Comparison of ENCODE assay signal across 19 cellular contexts in genomic region chr2:168574856-168575630, GRCh38.
DNase-seq lines count a peak whose midpoint lies in the region; ATAC-seq and TF ChIP-seq lines count a peak whose summit lies in the region.
"Had no signal": no experiment of that assay in that cellular context is flagged by ENCODE, and none has a peak within 500 bp of the region (broad histone marks: within the 10 kb centered on the region; RNA-seq: fewer than 3 reads in every experiment).

No MANE protein-coding gene starts in this region.

- H3K27me3 ChIP-seq in RWPE2 (ENCODE audit: insufficient read depth, poor library complexity, severe bottlenecking) (no peaks in the 10 kb centered on the region), fibroblast of lung (ENCODE audit: control insufficient read depth, insufficient read depth, low read length) (no peaks in the 10 kb centered on the region), mesendoderm (ENCODE audit: insufficient read depth, low read length, poor library complexity) (no peaks in the 10 kb centered on the region)
- H3K27me3 ChIP-seq: body of pancreas had no signal

- H4K5ac ChIP-seq in mesendoderm (ENCODE audit: low read length), result no peak overlapping the region

- peaks cover 20% of the 10 kb centered on the region for H3K36me3 Mint-ChIP-seq in stimulated activated naive CD8-positive, alpha-beta T cell treated with anti-CD3 and anti-CD28 coated beads, Interleukin-15, Interleukin-2, amounts not matched to agents 100 ng/mL and 50 ng/mL, for 24 hours (ENCODE audit: low read depth)
- H3K36me3 Mint-ChIP-seq: IgD-negative memory B cell had no signal

- H3K9me3 ChIP-seq in RWPE2 (ENCODE audit: severe bottlenecking) (no peaks in the 10 kb centered on the region), fibroblast of lung (ENCODE audit: control insufficient read depth, insufficient read depth, low read depth, low read length) (no peaks in the 10 kb centered on the region)
- H3K9me3 ChIP-seq: body of pancreas had no signal

- H2BK15ac ChIP-seq in mesendoderm (replicated peaks; ENCODE audit: low read depth), result no peak overlapping the region

- H3K27ac ChIP-seq in RWPE2 (ENCODE audit: poor library complexity, severe bottlenecking), result no peak overlapping the region
- no peak overlapping the region for H3K27ac ChIP-seq in fibroblast of lung (ENCODE audit: insufficient read depth, low read length)
- H3K27ac ChIP-seq in mesendoderm (ENCODE audit: low read depth, low read length), result no peak overlapping the region
- H3K27ac ChIP-seq: body of pancreas, parathyroid adenoma had no signal

- no peak for TF ChIP-seq CTCF in RWPE2 (IDR thresholded peaks at IDR 0.05; ENCODE audit: poor library complexity, severe bottlenecking)
- no peak for TF ChIP-seq CTCF in fibroblast of lung (conservative IDR thresholded peaks at IDR 0.05 in 1 of 2, IDR thresholded peaks at IDR 0.05 in 1 of 2; ENCODE audit: low read depth in 1 of 2, low read length in 2 of 2)

- no CpG with 5 or more reads among the region's 4 CpGs for WGBS in mesendoderm (ENCODE audit: extremely low coverage, insufficient coverage, low lambda C conversion rate)

- H3K36me3 ChIP-seq in RWPE2 (ENCODE audit: low read depth), result no peaks in the 10 kb centered on the region
- H3K36me3 ChIP-seq in fibroblast of lung (ENCODE audit: control insufficient read depth, insufficient read depth, low read length), result no peaks in the 10 kb centered on the region
- H3K36me3 ChIP-seq in mesendoderm (ENCODE audit: control insufficient read depth, insufficient read depth, low read length), result no peaks in the 10 kb centered on the region

- no peaks in the 10 kb centered on the region for H3K79me2 ChIP-seq in fibroblast of lung (ENCODE audit: control insufficient read depth, insufficient read depth, low read length)
- H3K79me2 ChIP-seq in mesendoderm (ENCODE audit: control insufficient read depth, insufficient read depth, low read length), result no peaks in the 10 kb centered on the region

- no peak overlapping the region for H2AK5ac ChIP-seq in mesendoderm (ENCODE audit: low read length)

- H3K79me1 ChIP-seq in mesendoderm (ENCODE audit: low read length), result peaks cover 7% of the 10 kb centered on the region

- no peak overlapping the region for H3K4me2 ChIP-seq in fibroblast of lung (ENCODE audit: extremely low read depth, insufficient read depth, low read length)
- no peak overlapping the region for H3K4me2 ChIP-seq in mesendoderm (ENCODE audit: low read length)

- no peak for ATAC-seq in stimulated activated naive CD8-positive, alpha-beta T cell treated with anti-CD3 and anti-CD28 coated beads, Interleukin-15, Interleukin-2, amounts not matched to agents 100 U/mL and 50 U/mL, for 24 hours
- peak; percentile 57; the same call in 1 of the 3 replicates for ATAC-seq in RWPE2 (ENCODE audit: low read depth)
- no peak for ATAC-seq in GM18519 (IDR thresholded peaks at IDR 0.05; ENCODE audit: low FRiP score, unreplicated experiment)
- ATAC-seq in GM18517 (IDR thresholded peaks at IDR 0.05; ENCODE audit: unreplicated experiment), result no peak
- ATAC-seq: activated CD8-positive, alpha-beta T cell treated with anti-CD3 and anti-CD28 coated beads for 36 hours; body of pancreas had no signal

- no peak overlapping the region for H3K9ac ChIP-seq in fibroblast of lung (ENCODE audit: insufficient read depth, low read length)
- H3K9ac ChIP-seq in mesendoderm (ENCODE audit: low read length), result no peak overlapping the region
- H3K9ac ChIP-seq: parathyroid adenoma had no signal

- no peak for DNase-seq in stimulated activated naive CD8-positive, alpha-beta T cell treated with anti-CD3 and anti-CD28 coated beads, Interleukin-15, Interleukin-2, amounts not matched to agents 100 U/mL and 50 U/mL, for 24 hours
- DNase-seq in RWPE2 (ENCODE audit: low spot score), result no peak
- peak; percentile 33 to 52 for DNase-seq in fibroblast of lung (ENCODE audit: low read depth in 2 of 2)
- DNase-seq in epidermal melanocyte (ENCODE audit: insufficient read length, low spot score), result no peak
- no peak for DNase-seq in mesendoderm
- DNase-seq: activated CD8-positive, alpha-beta T cell treated with anti-CD3 and anti-CD28 coated beads for 36 hours; activated effector memory CD4-positive, alpha-beta T cell treated with Interleukin-2 at 50 U/mL for 16 hours; body of pancreas; DMS 273 treated with DMSO at 0.1 percent for 48 hours; effector CD4-positive, alpha-beta T cell; foreskin melanocyte; NCI-H1417 treated with DMSO at 0.1 percent for 48 hours; SIG-M5; T-helper 9 cell had no signal

- H3K4ac ChIP-seq in mesendoderm (ENCODE audit: low read depth, low read length), result no peak overlapping the region

- H4K8ac ChIP-seq in mesendoderm (ENCODE audit: low read depth, low read length), result no peak overlapping the region

- no peak overlapping the region for H3K56ac ChIP-seq in mesendoderm (ENCODE audit: low read length)

- no peaks in the 10 kb centered on the region for H3K9me3 Mint-ChIP-seq in stimulated activated naive CD8-positive, alpha-beta T cell treated with anti-CD3 and anti-CD28 coated beads, Interleukin-15, Interleukin-2, amounts not matched to agents 100 ng/mL and 50 ng/mL, for 24 hours
- H3K9me3 Mint-ChIP-seq: activated CD8-positive, alpha-beta T cell treated with anti-CD3 and anti-CD28 coated beads for 36 hours had no signal

- H3K27ac Mint-ChIP-seq in stimulated activated naive CD8-positive, alpha-beta T cell treated with anti-CD3 and anti-CD28 coated beads, Interleukin-15, Interleukin-2, amounts not matched to agents 100 ng/mL and 50 ng/mL, for 24 hours, result peak overlapping the region; percentile 9
- H3K27ac Mint-ChIP-seq: activated CD8-positive, alpha-beta T cell treated with anti-CD3 and anti-CD28 coated beads for 36 hours; IgD-negative memory B cell had no signal

- H3K4me3 Mint-ChIP-seq in stimulated activated naive CD8-positive, alpha-beta T cell treated with anti-CD3 and anti-CD28 coated beads, Interleukin-15, Interleukin-2, amounts not matched to agents 100 ng/mL and 50 ng/mL, for 24 hours, result no peak overlapping the region
- H3K4me3 Mint-ChIP-seq: activated CD8-positive, alpha-beta T cell treated with anti-CD3 and anti-CD28 coated beads for 36 hours had no signal

- no peaks in the 10 kb centered on the region for H4K20me1 ChIP-seq in fibroblast of lung (ENCODE audit: control insufficient read depth, extremely low read depth, insufficient read depth, low read length)

- H2BK5ac ChIP-seq in mesendoderm (ENCODE audit: low read length), result no peak overlapping the region

- no peaks in the 10 kb centered on the region for H3K27me3 Mint-ChIP-seq in stimulated activated naive CD8-positive, alpha-beta T cell treated with anti-CD3 and anti-CD28 coated beads, Interleukin-15, Interleukin-2, amounts not matched to agents 100 ng/mL and 50 ng/mL, for 24 hours
- H3K27me3 Mint-ChIP-seq: activated CD8-positive, alpha-beta T cell treated with anti-CD3 and anti-CD28 coated beads for 36 hours; IgD-negative memory B cell had no signal

- no peak overlapping the region for H3K4me3 ChIP-seq in RWPE2 (ENCODE audit: severe bottlenecking)
- H3K4me3 ChIP-seq in fibroblast of lung (replicated peaks in 1 of 4; ENCODE audit: control extremely low read depth in 1 of 4, insufficient read depth in 1 of 4, low read depth in 3 of 4, low read length in 4 of 4), result no peak overlapping the region
- H3K4me3 ChIP-seq in mesendoderm (ENCODE audit: low read length), result no peak overlapping the region
- H3K4me3 ChIP-seq: body of pancreas had no signal

- H3K4me1 Mint-ChIP-seq in stimulated activated naive CD8-positive, alpha-beta T cell treated with anti-CD3 and anti-CD28 coated beads, Interleukin-15, Interleukin-2, amounts not matched to agents 100 ng/mL and 50 ng/mL, for 24 hours (ENCODE audit: low read depth), result peaks cover 29% of the 10 kb centered on the region

- H3K4me1 ChIP-seq in RWPE2 (ENCODE audit: insufficient read depth, poor library complexity, severe bottlenecking), result peaks cover 23% of the 10 kb centered on the region
- H3K4me1 ChIP-seq in fibroblast of lung (ENCODE audit: control insufficient read depth, extremely low read depth, insufficient read depth, low read length), result peaks cover 2% of the 10 kb centered on the region
- peaks cover 5% of the 10 kb centered on the region for H3K4me1 ChIP-seq in mesendoderm (ENCODE audit: control insufficient read depth, low read depth, low read length)
- H3K4me1 ChIP-seq: body of pancreas, parathyroid adenoma had no signal

- no peak overlapping the region for H2AFZ ChIP-seq in fibroblast of lung (ENCODE audit: low read length)
- H2AFZ ChIP-seq: parathyroid adenoma had no signal

- H3K23ac ChIP-seq in mesendoderm (ENCODE audit: low read length), result no peak overlapping the region

- H2BK120ac ChIP-seq in mesendoderm (ENCODE audit: low read depth, low read length), result no peak overlapping the region

- no peak overlapping the region for H3K18ac ChIP-seq in mesendoderm (ENCODE audit: low read length)

Comparison
In these comparisons a context has a peak if more than half of its experiments do, and no peak if none do; other contexts are left out.
1. DNase-seq: peak in fibroblast of lung (2 of 2); none in stimulated activated naive CD8-positive, alpha-beta T cell treated with anti-CD3 and anti-CD28 coated beads, Interleukin-15, Interleukin-2, amounts not matched to agents 100 U/mL and 50 U/mL, for 24 hours (single experiment), RWPE2 (single experiment), epidermal melanocyte (single experiment) and mesendoderm (single experiment).